11 cellular contexts compared by ENCODE assay signal in genomic region chr5:154194348-154195329, GRCh38. TPM values are rescaled to one million over a fixed set of nuclear protein-coding genes. Genes with fewer than 3 reads are reported as not detected.
DNase-seq lines count a peak whose midpoint lies in the region; TF ChIP-seq lines count a peak whose summit lies in the region.
"Had no signal": no experiment of that assay in that cellular context is flagged by ENCODE, and none has a peak within 500 bp of the region (broad histone marks: within the 10 kb centered on the region; RNA-seq: fewer than 3 reads in every experiment).

No MANE protein-coding gene starts in this region.

- peak; percentile 32 for DNase-seq in Calu3
- peak; percentile 81 for DNase-seq in MG63
- peak; percentile 55 for DNase-seq in epithelial cell of esophagus (ENCODE audit: low read depth)
- no peak for DNase-seq in osteoblast (ENCODE audit: insufficient read length, low spot score, missing footprints)
- no peak for DNase-seq in activated T-cell treated with anti-CD3 and anti-CD28 coated beads, Interleukin-2, amount 50 U/mL, for 1 hour
- DNase-seq in colonic mucosa, result no peak
- no peak for DNase-seq in posterior vena cava (ENCODE audit: low spot score)
- no peak for DNase-seq in lower leg skin (ENCODE audit: low spot score in 2 of 2)
- DNase-seq: aorta, mesenchymal stem cell had no signal

- no peak for TF ChIP-seq CTCF in Calu3 (IDR thresholded peaks at IDR 0.05; ENCODE audit: unreplicated experiment)
- TF ChIP-seq CTCF in epithelial cell of esophagus (IDR thresholded peaks at IDR 0.05; ENCODE audit: insufficient read depth, low read depth, low read length, missing control alignments), result no peak
- TF ChIP-seq CTCF in osteoblast (IDR thresholded peaks at IDR 0.05; ENCODE audit: extremely low read depth, low read depth, low read length), result no peak
- no peak for TF ChIP-seq CTCF in colonic mucosa (IDR thresholded peaks at IDR 0.05)
- TF ChIP-seq CTCF in lower leg skin (IDR thresholded peaks at IDR 0.05), result no peak

- peaks cover 25% of the 10 kb centered on the region for H3K36me3 Mint-ChIP-seq in Calu3 (ENCODE audit: insufficient read depth, unreplicated experiment)

- peak overlapping the region; percentile 31 for H3K4me2 ChIP-seq in osteoblast (ENCODE audit: insufficient read depth, low read length)

- H3K27me3 ChIP-seq in MG63 (no peaks in the 10 kb centered on the region), osteoblast (ENCODE audit: insufficient read depth, low read length) (no peaks in the 10 kb centered on the region), colonic mucosa (no peaks in the 10 kb centered on the region)

- H3K36me3 ChIP-seq in MG63, result peaks cover 14% of the 10 kb centered on the region
- peaks cover 5% of the 10 kb centered on the region for H3K36me3 ChIP-seq in osteoblast (ENCODE audit: insufficient read depth, low read length)
- H3K36me3 ChIP-seq in colonic mucosa, result no peaks in the 10 kb centered on the region

- H3K4me1 Mint-ChIP-seq in Calu3 (ENCODE audit: low read depth, unreplicated experiment), result peaks cover 73% of the 10 kb centered on the region

- H3K9me3 Mint-ChIP-seq in Calu3 (ENCODE audit: low read depth, unreplicated experiment), result no peaks in the 10 kb centered on the region

- CTCF ChIA-PET in Calu3 (lab: Charles Lee), result interaction anchor here (0.7 to 1.0 kb wide), 3 partner anchors 11 to 61 kb away, joined by 3 to 5 read pairs (median 4); no protein-coding TSS in a partner anchor

- no peak overlapping the region for H3K4me3 Mint-ChIP-seq in Calu3 (ENCODE audit: low read depth, unreplicated experiment)

- H3K9me3 ChIP-seq in MG63, result no peaks in the 10 kb centered on the region
- no peaks in the 10 kb centered on the region for H3K9me3 ChIP-seq in osteoblast (ENCODE audit: low read depth, low read length)
- H3K9me3 ChIP-seq in colonic mucosa, result no peaks in the 10 kb centered on the region

- no peaks in the 10 kb centered on the region for H3K27me3 Mint-ChIP-seq in Calu3 (ENCODE audit: unreplicated experiment)

- peak overlapping the region; percentile 7 for H3K27ac ChIP-seq in osteoblast (ENCODE audit: low read depth, low read length)
- no peak overlapping the region for H3K27ac ChIP-seq in colonic mucosa

- peaks cover 50% of the 10 kb centered on the region for H4K20me1 ChIP-seq in osteoblast (ENCODE audit: insufficient read depth, low read length)

- no peak overlapping the region for H3K4me3 ChIP-seq in MG63
- H3K4me3 ChIP-seq in epithelial cell of esophagus (ENCODE audit: low read length), result no peak overlapping the region
- no peak overlapping the region for H3K4me3 ChIP-seq in osteoblast (ENCODE audit: insufficient read depth, low read length)
- no peak overlapping the region for H3K4me3 ChIP-seq in colonic mucosa
- no peak overlapping the region for H3K4me3 ChIP-seq in lower leg skin (ENCODE audit: low read depth, poor library complexity, severe bottlenecking)
- H3K4me3 ChIP-seq: skin epidermis had no signal

- no peak overlapping the region for H3K9ac ChIP-seq in colonic mucosa (ENCODE audit: low read depth in 2 of 2, low read length in 2 of 2)

- no peak overlapping the region for H3K27ac Mint-ChIP-seq in Calu3 (ENCODE audit: unreplicated experiment)

- BruUV-seq in Calu3 (replicated peaks; lab: Mats Ljungman, UMichigan), result no TSS peak

- H3K4me1 ChIP-seq in osteoblast (ENCODE audit: insufficient read depth, low read length) (peaks cover 65% of the 10 kb centered on the region), colonic mucosa (peaks cover 5% of the 10 kb centered on the region)

- intact Hi-C loops in Calu3 (cut with micrococcal nuclease; ENCODE audit: unreplicated experiment) (no loop called here), colonic mucosa (cut with DNase I) (loop anchor here (10.0 kb wide), 1 partner anchor 120 kb away; no protein-coding TSS in a partner anchor), posterior vena cava (cut with DNase I) (loop anchor here in 1 of 2 donors (10.0 kb wide), 1 partner anchor 210 kb away; no protein-coding TSS in a partner anchor), lower leg skin (cut with DNase I; ENCODE audit: low total_unique reads) (no loop called here)

- TF ChIP-seq POLR2A in lower leg skin (IDR thresholded peaks at IDR 0.05), result no peak

- 72 to 74% methylated on average over 8 of the region's 8 CpGs for WGBS in lower leg skin, 2 donors

- H3K79me2 ChIP-seq in osteoblast (ENCODE audit: insufficient read depth, low read length), result peaks cover 43% of the 10 kb centered on the region

- no peak overlapping the region for H2AFZ ChIP-seq in osteoblast (ENCODE audit: low read length)

RNA-seq across cellular contexts. Expression of gene GALNT10, which starts 4.1 kb away (rescaled TPM):
- total RNA-seq in Calu3 (2022) (54.8 and 68.2 TPM in 2 replicates), osteoblast (62.2 and 84.0 TPM in 2 replicates), colonic mucosa (10 to 100 TPM; 40.0 to 46.7 TPM), posterior vena cava (10 to 100 TPM; 25.2 to 30.6 TPM), lower leg skin (10 to 100 TPM in 2 of 4 donors, 1 to 10 TPM in 2; 5.7 to 25.2 (median 9.7) TPM)
- 25.9 and 26.3 TPM in 2 replicates for total RNA-seq in MG63 (2014; rRNA removed; shearing (Covaris generic); ENCODE audit: low replicate concordance)

Comparison
In these comparisons a context has a peak if more than half of its experiments do, and no peak if none do; other contexts are left out.
1. DNase-seq: peak in Calu3 (single experiment), MG63 (single experiment) and epithelial cell of esophagus (single experiment); none in osteoblast (single experiment), activated T-cell treated with anti-CD3 and anti-CD28 coated beads, Interleukin-2, amount 50 U/mL, for 1 hour (single experiment), colonic mucosa (single experiment), posterior vena cava (single experiment) and lower leg skin (0 of 2).